3 cellular contexts compared by ENCODE assay signal in the genomic region with DNA sequence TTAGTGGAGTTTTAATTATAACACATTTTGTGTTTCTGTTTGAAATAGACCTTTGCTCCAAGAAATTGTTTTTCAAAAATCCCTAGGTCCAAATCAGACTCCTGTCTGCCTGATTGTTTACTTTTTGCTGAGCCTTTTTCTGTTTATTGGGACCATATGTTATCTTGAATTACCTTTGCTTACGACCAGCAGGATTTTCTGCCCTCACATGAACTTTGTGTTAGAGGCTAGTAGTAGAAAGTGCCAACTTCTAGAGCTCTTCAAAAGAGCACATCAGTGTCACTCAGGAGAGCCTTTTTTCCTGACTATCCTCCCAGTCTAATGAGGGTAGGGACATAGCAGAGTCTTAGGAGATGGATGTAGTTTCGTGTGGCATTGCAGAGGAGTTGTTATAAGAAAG.
TF ChIP-seq lines count a peak whose summit lies in the region.

No MANE protein-coding gene starts in this region.

TF ChIP-seq in SK-N-SH treated with all-trans-retinoic acid at 6 μM for 48 hours, 23 proteins besides CTCF, POLR2A, EP300 and RAD21 (continued from another document and continues in another):
- TF ChIP-seq, protein P1, sequence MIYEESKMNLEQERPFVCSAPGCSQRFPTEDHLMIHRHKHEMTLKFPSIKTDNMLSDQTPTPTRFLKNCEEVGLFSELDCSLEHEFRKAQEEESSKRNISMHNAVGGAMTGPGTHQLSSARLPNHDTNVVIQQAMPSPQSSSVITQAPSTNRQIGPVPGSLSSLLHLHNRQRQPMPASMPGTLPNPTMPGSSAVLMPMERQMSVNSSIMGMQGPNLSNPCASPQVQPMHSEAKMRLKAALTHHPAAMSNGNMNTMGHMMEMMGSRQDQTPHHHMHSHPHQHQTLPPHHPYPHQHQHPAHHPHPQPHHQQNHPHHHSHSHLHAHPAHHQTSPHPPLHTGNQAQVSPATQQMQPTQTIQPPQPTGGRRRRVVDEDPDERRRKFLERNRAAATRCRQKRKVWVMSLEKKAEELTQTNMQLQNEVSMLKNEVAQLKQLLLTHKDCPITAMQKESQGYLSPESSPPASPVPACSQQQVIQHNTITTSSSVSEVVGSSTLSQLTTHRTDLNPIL (CRISPR knock-in tag; IDR thresholded peaks at IDR 0.05; ENCODE audit: low read depth): no peak
- TF ChIP-seq ZNF8 (CRISPR knock-in tag; IDR thresholded peaks at IDR 0.05) (no peak), ZC3H10 (CRISPR knock-in tag; IDR thresholded peaks at IDR 0.05) (no peak), SNAI2 (CRISPR knock-in tag; IDR thresholded peaks at IDR 0.05) (no peak), OSR1 (CRISPR knock-in tag; IDR thresholded peaks at IDR 0.05) (no peak), ARNTL (CRISPR knock-in tag; IDR thresholded peaks at IDR 0.05; ENCODE audit: borderline replicate concordance, low read depth) (no peak), ESRRG (CRISPR knock-in tag; IDR thresholded peaks at IDR 0.05) (no peak), GLIS3 (CRISPR knock-in tag; IDR thresholded peaks at IDR 0.05) (no peak), ZFP30 (CRISPR knock-in tag; IDR thresholded peaks at IDR 0.05) (no peak), TCF4 (CRISPR knock-in tag; IDR thresholded peaks at IDR 0.05; ENCODE audit: borderline replicate concordance) (no peak)
- TF ChIP-seq, protein P2, sequence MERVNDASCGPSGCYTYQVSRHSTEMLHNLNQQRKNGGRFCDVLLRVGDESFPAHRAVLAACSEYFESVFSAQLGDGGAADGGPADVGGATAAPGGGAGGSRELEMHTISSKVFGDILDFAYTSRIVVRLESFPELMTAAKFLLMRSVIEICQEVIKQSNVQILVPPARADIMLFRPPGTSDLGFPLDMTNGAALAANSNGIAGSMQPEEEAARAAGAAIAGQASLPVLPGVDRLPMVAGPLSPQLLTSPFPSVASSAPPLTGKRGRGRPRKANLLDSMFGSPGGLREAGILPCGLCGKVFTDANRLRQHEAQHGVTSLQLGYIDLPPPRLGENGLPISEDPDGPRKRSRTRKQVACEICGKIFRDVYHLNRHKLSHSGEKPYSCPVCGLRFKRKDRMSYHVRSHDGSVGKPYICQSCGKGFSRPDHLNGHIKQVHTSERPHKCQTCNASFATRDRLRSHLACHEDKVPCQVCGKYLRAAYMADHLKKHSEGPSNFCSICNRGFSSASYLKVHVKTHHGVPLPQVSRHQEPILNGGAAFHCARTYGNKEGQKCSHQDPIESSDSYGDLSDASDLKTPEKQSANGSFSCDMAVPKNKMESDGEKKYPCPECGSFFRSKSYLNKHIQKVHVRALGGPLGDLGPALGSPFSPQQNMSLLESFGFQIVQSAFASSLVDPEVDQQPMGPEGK (CRISPR knock-in tag; IDR thresholded peaks at IDR 0.05; ENCODE audit: borderline replicate concordance): no peak
- TF ChIP-seq, protein P3, sequence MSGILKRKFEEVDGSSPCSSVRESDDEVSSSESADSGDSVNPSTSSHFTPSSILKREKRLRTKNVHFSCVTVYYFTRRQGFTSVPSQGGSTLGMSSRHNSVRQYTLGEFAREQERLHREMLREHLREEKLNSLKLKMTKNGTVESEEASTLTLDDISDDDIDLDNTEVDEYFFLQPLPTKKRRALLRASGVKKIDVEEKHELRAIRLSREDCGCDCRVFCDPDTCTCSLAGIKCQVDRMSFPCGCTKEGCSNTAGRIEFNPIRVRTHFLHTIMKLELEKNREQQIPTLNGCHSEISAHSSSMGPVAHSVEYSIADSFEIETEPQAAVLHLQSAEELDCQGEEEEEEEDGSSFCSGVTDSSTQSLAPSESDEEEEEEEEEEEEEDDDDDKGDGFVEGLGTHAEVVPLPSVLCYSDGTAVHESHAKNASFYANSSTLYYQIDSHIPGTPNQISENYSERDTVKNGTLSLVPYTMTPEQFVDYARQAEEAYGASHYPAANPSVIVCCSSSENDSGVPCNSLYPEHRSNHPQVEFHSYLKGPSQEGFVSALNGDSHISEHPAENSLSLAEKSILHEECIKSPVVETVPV (CRISPR knock-in tag; IDR thresholded peaks at IDR 0.05): no peak

TF ChIP-seq in SK-N-SH, 30 proteins besides CTCF, POLR2A, EP300 and RAD21 (continued from another document):
- no peak for TF ChIP-seq RXRA (IDR thresholded peaks at IDR 0.05; ENCODE audit: borderline replicate concordance, low read depth)
- no peak for TF ChIP-seq SMC3 (IDR thresholded peaks at IDR 0.05; ENCODE audit: low read depth, low read length)
- TF ChIP-seq, protein P4, sequence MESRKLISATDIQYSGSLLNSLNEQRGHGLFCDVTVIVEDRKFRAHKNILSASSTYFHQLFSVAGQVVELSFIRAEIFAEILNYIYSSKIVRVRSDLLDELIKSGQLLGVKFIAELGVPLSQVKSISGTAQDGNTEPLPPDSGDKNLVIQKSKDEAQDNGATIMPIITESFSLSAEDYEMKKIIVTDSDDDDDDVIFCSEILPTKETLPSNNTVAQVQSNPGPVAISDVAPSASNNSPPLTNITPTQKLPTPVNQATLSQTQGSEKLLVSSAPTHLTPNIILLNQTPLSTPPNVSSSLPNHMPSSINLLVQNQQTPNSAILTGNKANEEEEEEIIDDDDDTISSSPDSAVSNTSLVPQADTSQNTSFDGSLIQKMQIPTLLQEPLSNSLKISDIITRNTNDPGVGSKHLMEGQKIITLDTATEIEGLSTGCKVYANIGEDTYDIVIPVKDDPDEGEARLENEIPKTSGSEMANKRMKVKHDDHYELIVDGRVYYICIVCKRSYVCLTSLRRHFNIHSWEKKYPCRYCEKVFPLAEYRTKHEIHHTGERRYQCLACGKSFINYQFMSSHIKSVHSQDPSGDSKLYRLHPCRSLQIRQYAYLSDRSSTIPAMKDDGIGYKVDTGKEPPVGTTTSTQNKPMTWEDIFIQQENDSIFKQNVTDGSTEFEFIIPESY (IDR thresholded peaks at IDR 0.05; ENCODE audit: borderline replicate concordance, low read depth): no peak
- no peak for TF ChIP-seq EZH2phosphoT487 (IDR thresholded peaks at IDR 0.05; ENCODE audit: borderline replicate concordance, low read depth)
- TF ChIP-seq, protein P5, sequence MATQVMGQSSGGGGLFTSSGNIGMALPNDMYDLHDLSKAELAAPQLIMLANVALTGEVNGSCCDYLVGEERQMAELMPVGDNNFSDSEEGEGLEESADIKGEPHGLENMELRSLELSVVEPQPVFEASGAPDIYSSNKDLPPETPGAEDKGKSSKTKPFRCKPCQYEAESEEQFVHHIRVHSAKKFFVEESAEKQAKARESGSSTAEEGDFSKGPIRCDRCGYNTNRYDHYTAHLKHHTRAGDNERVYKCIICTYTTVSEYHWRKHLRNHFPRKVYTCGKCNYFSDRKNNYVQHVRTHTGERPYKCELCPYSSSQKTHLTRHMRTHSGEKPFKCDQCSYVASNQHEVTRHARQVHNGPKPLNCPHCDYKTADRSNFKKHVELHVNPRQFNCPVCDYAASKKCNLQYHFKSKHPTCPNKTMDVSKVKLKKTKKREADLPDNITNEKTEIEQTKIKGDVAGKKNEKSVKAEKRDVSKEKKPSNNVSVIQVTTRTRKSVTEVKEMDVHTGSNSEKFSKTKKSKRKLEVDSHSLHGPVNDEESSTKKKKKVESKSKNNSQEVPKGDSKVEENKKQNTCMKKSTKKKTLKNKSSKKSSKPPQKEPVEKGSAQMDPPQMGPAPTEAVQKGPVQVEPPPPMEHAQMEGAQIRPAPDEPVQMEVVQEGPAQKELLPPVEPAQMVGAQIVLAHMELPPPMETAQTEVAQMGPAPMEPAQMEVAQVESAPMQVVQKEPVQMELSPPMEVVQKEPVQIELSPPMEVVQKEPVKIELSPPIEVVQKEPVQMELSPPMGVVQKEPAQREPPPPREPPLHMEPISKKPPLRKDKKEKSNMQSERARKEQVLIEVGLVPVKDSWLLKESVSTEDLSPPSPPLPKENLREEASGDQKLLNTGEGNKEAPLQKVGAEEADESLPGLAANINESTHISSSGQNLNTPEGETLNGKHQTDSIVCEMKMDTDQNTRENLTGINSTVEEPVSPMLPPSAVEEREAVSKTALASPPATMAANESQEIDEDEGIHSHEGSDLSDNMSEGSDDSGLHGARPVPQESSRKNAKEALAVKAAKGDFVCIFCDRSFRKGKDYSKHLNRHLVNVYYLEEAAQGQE (IDR thresholded peaks at IDR 0.05; ENCODE audit: low read depth, low read length): no peak
- TF ChIP-seq TCF12 (IDR thresholded peaks at IDR 0.05): no peak
- no peak for TF ChIP-seq TEAD4 (IDR thresholded peaks at IDR 0.05; ENCODE audit: borderline replicate concordance, insufficient read depth)
- no peak for TF ChIP-seq ELF1 (IDR thresholded peaks at IDR 0.05)
- no peak for TF ChIP-seq POLR2AphosphoS5 (IDR thresholded peaks at IDR 0.05; ENCODE audit: low read depth, low read length)
- no peak for TF ChIP-seq SIN3A (IDR thresholded peaks at IDR 0.05; ENCODE audit: borderline replicate concordance, low read depth, low read length)
- no peak for TF ChIP-seq TAF1 (IDR thresholded peaks at IDR 0.05; ENCODE audit: borderline replicate concordance, low read depth, low read length)
- TF ChIP-seq RCOR1 (IDR thresholded peaks at IDR 0.05; ENCODE audit: low read length): no peak
- TF ChIP-seq NFIC (IDR thresholded peaks at IDR 0.05; ENCODE audit: borderline replicate concordance): no peak

TF ChIP-seq in IMR-90, 13 proteins besides CTCF, POLR2A, EP300 and RAD21 (continued from another document):
- TF ChIP-seq, protein P6, sequence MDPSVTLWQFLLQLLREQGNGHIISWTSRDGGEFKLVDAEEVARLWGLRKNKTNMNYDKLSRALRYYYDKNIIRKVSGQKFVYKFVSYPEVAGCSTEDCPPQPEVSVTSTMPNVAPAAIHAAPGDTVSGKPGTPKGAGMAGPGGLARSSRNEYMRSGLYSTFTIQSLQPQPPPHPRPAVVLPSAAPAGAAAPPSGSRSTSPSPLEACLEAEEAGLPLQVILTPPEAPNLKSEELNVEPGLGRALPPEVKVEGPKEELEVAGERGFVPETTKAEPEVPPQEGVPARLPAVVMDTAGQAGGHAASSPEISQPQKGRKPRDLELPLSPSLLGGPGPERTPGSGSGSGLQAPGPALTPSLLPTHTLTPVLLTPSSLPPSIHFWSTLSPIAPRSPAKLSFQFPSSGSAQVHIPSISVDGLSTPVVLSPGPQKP (IDR thresholded peaks at IDR 0.05; ENCODE audit: borderline replicate concordance, low read depth, low read length): no peak
- TF ChIP-seq, protein P7, sequence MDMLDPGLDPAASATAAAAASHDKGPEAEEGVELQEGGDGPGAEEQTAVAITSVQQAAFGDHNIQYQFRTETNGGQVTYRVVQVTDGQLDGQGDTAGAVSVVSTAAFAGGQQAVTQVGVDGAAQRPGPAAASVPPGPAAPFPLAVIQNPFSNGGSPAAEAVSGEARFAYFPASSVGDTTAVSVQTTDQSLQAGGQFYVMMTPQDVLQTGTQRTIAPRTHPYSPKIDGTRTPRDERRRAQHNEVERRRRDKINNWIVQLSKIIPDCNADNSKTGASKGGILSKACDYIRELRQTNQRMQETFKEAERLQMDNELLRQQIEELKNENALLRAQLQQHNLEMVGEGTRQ (IDR thresholded peaks at IDR 0.05; ENCODE audit: low read depth, low read length): no peak
- TF ChIP-seq CHD1 (IDR thresholded peaks at IDR 0.05; ENCODE audit: low read depth, low read length) (no peak), RCOR1 (IDR thresholded peaks at IDR 0.05; ENCODE audit: insufficient replicate concordance, low read length) (no peak), MAFK (IDR thresholded peaks at IDR 0.05; ENCODE audit: low read depth, low read length) (no peak), SMC3 (IDR thresholded peaks at IDR 0.05; ENCODE audit: low read depth, low read length) (no peak), FOS (IDR thresholded peaks at IDR 0.05; ENCODE audit: low read depth, low read length) (no peak)
